ENCODE assay signal across 27 cellular contexts in the genomic region with DNA sequence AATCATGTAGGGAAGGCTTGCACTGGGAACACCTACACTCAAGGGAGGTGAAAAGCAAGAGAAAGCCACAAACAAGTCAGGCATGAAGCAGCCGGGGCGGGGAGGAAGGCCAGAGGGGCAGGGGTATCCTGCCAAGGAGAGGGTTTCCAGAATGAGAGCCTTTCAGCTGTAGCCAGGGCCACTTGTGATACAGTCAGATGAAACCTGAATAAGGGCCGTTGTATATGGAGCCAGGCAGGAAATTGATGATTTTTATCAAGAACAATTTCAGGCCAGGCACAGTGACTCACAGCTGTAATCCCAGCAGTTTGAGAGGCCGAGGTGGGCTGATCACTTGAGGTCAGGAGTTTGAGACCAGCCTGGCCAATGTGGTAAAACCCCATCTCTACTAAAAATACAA. TPM values are rescaled to one million over a fixed set of nuclear protein-coding genes. Genes with fewer than 3 reads are reported as not detected.
DNase-seq lines count a peak whose midpoint lies in the region; ATAC-seq and TF ChIP-seq lines count a peak whose summit lies in the region.
"Had no signal": no experiment of that assay in that cellular context is flagged by ENCODE, and none has a peak within 500 bp of the region (broad histone marks: within the 10 kb centered on the region; RNA-seq: fewer than 3 reads in every experiment).

No MANE protein-coding gene starts in this region.

- H3K4me2 ChIP-seq in BLaER1: peak overlapping the region; percentile 53

- ATAC-seq in GM19328 (IDR thresholded peaks at IDR 0.05; ENCODE audit: unreplicated experiment) (no peak), GM18870 (IDR thresholded peaks at IDR 0.05; ENCODE audit: unreplicated experiment) (no peak)
- ATAC-seq: activated T-helper 17 cell treated with anti-CD3 and anti-CD28 coated beads, Interleukin-2, amount 50 U/mL, for 72 hours; heart left ventricle; naive thymus-derived CD4-positive, alpha-beta T cell; stimulated activated naive B cell treated with anti-CD40 and anti-IgM and Interleukin-4, amounts not matched to agents 10 μg/mL and 1 μg/mL and 100 μg/mL, for 72 hours; T-helper 17 cell had no signal

- H3K9ac ChIP-seq in BLaER1: no peak overlapping the region

- TF ChIP-seq POLR2A in prostate gland (IDR thresholded peaks at IDR 0.05): no peak

- 26% methylated on average over 4 of the region's 4 CpGs for WGBS in prostate gland

- peak; percentile 48 for DNase-seq in ELR (ENCODE audit: low read depth)
- DNase-seq in brain microvascular endothelial cell: peak; percentile 43
- no peak for DNase-seq in prostate gland (ENCODE audit: low spot score)
- no peak for DNase-seq in AG20443 (ENCODE audit: low spot score)
- DNase-seq: activated CD4-positive, alpha-beta T cell treated with anti-CD3 and anti-CD28 coated beads, Interleukin-2, amount 10 ng/mL, durations not matched to agents 24 days and 14 days; CD4-positive, CD25-positive, alpha-beta regulatory T cell; GOT3; KG1; mesendoderm; naive thymus-derived CD4-positive, alpha-beta T cell; NCI-H146; NCI-H526; nucleus accumbens; Peyer's patch; spleen; stimulated activated CD4-positive, alpha-beta T cell treated with anti-CD3 and anti-CD28 coated beads, Interleukin-4, amount 100 ng/mL, for 1 hour; stimulated activated naive B cell treated with anti-CD40 and anti-IgM and Interleukin-4, amounts not matched to agents 10 μg/mL and 1 μg/mL and 100 μg/mL, for 72 hours; T-helper 17 cell; uterus had no signal

- H3K27me3 ChIP-seq in BLaER1 (no peaks in the 10 kb centered on the region), brain microvascular endothelial cell (replicated peaks) (no peaks in the 10 kb centered on the region), prostate gland (replicated peaks; ENCODE audit: insufficient read depth) (no peaks in the 10 kb centered on the region)
- H3K27me3 ChIP-seq: heart left ventricle, Peyer's patch, suprapubic skin, uterus had no signal

- no peaks in the 10 kb centered on the region for H4K20me1 ChIP-seq in BLaER1

- in situ Hi-C loops in brain microvascular endothelial cell (cut with HindIII; ENCODE audit: low pct_ligation_motif_present, low sequenced_read_pairs): no loop called here

- H3K4me1 ChIP-seq in BLaER1 (peaks cover 45% of the 10 kb centered on the region), prostate gland (replicated peaks) (peaks cover 11% of the 10 kb centered on the region)
- H3K4me1 ChIP-seq: uterus had no signal

- no peaks in the 10 kb centered on the region for H3K36me3 ChIP-seq in BLaER1
- H3K36me3 ChIP-seq in brain microvascular endothelial cell (replicated peaks): peaks cover 2% of the 10 kb centered on the region
- no peaks in the 10 kb centered on the region for H3K36me3 ChIP-seq in prostate gland
- H3K36me3 ChIP-seq: Peyer's patch, spleen, suprapubic skin, uterus had no signal

- H3K27ac ChIP-seq in BLaER1: no peak overlapping the region
- no peak overlapping the region for H3K27ac ChIP-seq in brain microvascular endothelial cell
- peak overlapping the region; percentile 24 to 56 for H3K27ac ChIP-seq in prostate gland
- H3K27ac ChIP-seq: Peyer's patch, spleen, suprapubic skin, uterus had no signal

- intact Hi-C loops in prostate gland (cut with DNase I): no loop called here

- no peak for TF ChIP-seq CTCF in brain microvascular endothelial cell (IDR thresholded peaks at IDR 0.05; ENCODE audit: low read depth, low read length, missing control alignments)
- no peak for TF ChIP-seq CTCF in prostate gland (IDR thresholded peaks at IDR 0.05)

- H3K9me3 ChIP-seq in BLaER1 (no peaks in the 10 kb centered on the region), prostate gland (no peaks in the 10 kb centered on the region)
- H3K9me3 ChIP-seq: heart left ventricle, Peyer's patch, spleen, suprapubic skin, uterus had no signal

- H3K4me3 ChIP-seq in BLaER1: no peak overlapping the region
- H3K4me3 ChIP-seq in brain microvascular endothelial cell (ENCODE audit: low read depth, low read length): no peak overlapping the region
- H3K4me3 ChIP-seq in prostate gland: no peak overlapping the region
- H3K4me3 ChIP-seq: heart left ventricle, Peyer's patch, spleen, suprapubic skin, uterus had no signal

RNA-seq across cellular contexts. Expression of a gene that starts 4.4 kb away (rescaled TPM):
- 100 to 1,000 TPM in 1 of 2 donors, 10 to 100 TPM in 1; 99.0 to 126 TPM for total RNA-seq in prostate gland
- total RNA-seq: CD4-positive, CD25-positive, alpha-beta regulatory T cell had no signal

RNA-seq across cellular contexts. Expression of a gene that starts 6.8 kb away (rescaled TPM):
- total RNA-seq in prostate gland: 1 to 10 TPM; 3.8 to 6.7 TPM
- total RNA-seq: activated CD4-positive, alpha-beta T cell treated with anti-CD3 and anti-CD28 coated beads, Interleukin-2, amount 10 ng/mL, durations not matched to agents 24 days and 14 days; activated T-helper 17 cell treated with anti-CD3 and anti-CD28 coated beads, Interleukin-2, amount 50 U/mL, for 72 hours; CD4-positive, CD25-positive, alpha-beta regulatory T cell; naive thymus-derived CD4-positive, alpha-beta T cell; renal cortical epithelial cell; SK-MEL-5; T-helper 17 cell had no signal

RNA-seq across cellular contexts. Expression of a gene that starts 42.6 kb away (rescaled TPM):
- total RNA-seq in prostate gland: 10 to 100 TPM; 12.3 to 18.2 TPM

RNA-seq across cellular contexts. Expression of a gene that starts 43.0 kb away (rescaled TPM):
- total RNA-seq in prostate gland: 10 to 100 TPM in 1 of 2 donors, 1 to 10 TPM in 1; 2.2 to 11.1 TPM
- total RNA-seq: uterus had no signal

RNA-seq across cellular contexts. Expression of a gene that starts 47.8 kb away (rescaled TPM):
- total RNA-seq in prostate gland: 10 to 100 TPM; 31.2 to 64.3 TPM

Comparison
In these comparisons a context has a peak if more than half of its experiments do, and no peak if none do; other contexts are left out.
1. H3K27ac ChIP-seq: peak in prostate gland (2 of 2); none in BLaER1 (single experiment) and brain microvascular endothelial cell (single experiment).
2. DNase-seq: peak in ELR (single experiment) and brain microvascular endothelial cell (single experiment); none in prostate gland (single experiment) and AG20443 (single experiment).